1 cellular context compared by ENCODE assay signal in genomic region chr12:63151061-63151897, GRCh38.
TF ChIP-seq lines count a peak whose summit lies in the region.

AVPR1A (minus strand) TSS chr12:63151201; CDS start chr12:63150836, 365 bp downstream.

TF ChIP-seq in HEK293, 187 proteins besides CTCF, POLR2A, EP300 and RAD21 (continued from another document):
- TF ChIP-seq ZBTB26 (tag by site-specific recombination; optimal IDR thresholded peaks at IDR 0.05) (peak; percentile 40), ZNF510 (tag by site-specific recombination; IDR thresholded peaks at IDR 0.05; ENCODE audit: insufficient replicate concordance) (no peak), ZIC2 (tag by site-specific recombination; IDR thresholded peaks at IDR 0.05) (peak; percentile 48; the same call in 1 of the 2 replicates)
